In genomic region chr1:236091933-236092318, GRCh38 we compare ENCODE assay signal across 2 cellular contexts.
TF ChIP-seq lines count a peak whose summit lies in the region.

No MANE protein-coding gene starts in this region.

TF ChIP-seq in SK-N-SH treated with all-trans-retinoic acid at 6 μM for 48 hours, 23 proteins besides CTCF, POLR2A, EP300 and RAD21 (continued from another document):
- TF ChIP-seq, protein P1, sequence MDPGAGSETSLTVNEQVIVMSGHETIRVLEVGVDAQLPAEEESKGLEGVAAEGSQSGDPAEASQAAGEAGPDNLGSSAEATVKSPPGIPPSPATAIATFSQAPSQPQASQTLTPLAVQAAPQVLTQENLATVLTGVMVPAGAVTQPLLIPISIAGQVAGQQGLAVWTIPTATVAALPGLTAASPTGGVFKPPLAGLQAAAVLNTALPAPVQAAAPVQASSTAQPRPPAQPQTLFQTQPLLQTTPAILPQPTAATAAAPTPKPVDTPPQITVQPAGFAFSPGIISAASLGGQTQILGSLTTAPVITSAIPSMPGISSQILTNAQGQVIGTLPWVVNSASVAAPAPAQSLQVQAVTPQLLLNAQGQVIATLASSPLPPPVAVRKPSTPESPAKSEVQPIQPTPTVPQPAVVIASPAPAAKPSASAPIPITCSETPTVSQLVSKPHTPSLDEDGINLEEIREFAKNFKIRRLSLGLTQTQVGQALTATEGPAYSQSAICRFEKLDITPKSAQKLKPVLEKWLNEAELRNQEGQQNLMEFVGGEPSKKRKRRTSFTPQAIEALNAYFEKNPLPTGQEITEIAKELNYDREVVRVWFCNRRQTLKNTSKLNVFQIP (CRISPR knock-in tag; IDR thresholded peaks at IDR 0.05; ENCODE audit: borderline replicate concordance, low read depth): no peak
- TF ChIP-seq CREB5 (CRISPR knock-in tag; IDR thresholded peaks at IDR 0.05; ENCODE audit: low read depth): no peak
- TF ChIP-seq, protein P2, sequence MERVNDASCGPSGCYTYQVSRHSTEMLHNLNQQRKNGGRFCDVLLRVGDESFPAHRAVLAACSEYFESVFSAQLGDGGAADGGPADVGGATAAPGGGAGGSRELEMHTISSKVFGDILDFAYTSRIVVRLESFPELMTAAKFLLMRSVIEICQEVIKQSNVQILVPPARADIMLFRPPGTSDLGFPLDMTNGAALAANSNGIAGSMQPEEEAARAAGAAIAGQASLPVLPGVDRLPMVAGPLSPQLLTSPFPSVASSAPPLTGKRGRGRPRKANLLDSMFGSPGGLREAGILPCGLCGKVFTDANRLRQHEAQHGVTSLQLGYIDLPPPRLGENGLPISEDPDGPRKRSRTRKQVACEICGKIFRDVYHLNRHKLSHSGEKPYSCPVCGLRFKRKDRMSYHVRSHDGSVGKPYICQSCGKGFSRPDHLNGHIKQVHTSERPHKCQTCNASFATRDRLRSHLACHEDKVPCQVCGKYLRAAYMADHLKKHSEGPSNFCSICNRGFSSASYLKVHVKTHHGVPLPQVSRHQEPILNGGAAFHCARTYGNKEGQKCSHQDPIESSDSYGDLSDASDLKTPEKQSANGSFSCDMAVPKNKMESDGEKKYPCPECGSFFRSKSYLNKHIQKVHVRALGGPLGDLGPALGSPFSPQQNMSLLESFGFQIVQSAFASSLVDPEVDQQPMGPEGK (CRISPR knock-in tag; IDR thresholded peaks at IDR 0.05; ENCODE audit: borderline replicate concordance): no peak
- TF ChIP-seq ISL1 (CRISPR knock-in tag; IDR thresholded peaks at IDR 0.05): no peak
- no peak for TF ChIP-seq ZFP30 (CRISPR knock-in tag; IDR thresholded peaks at IDR 0.05)

TF ChIP-seq in SK-N-SH, 30 proteins besides CTCF, POLR2A, EP300 and RAD21 (continued from another document):
- no peak for TF ChIP-seq YY1 (IDR thresholded peaks at IDR 0.05; ENCODE audit: low read depth)
- TF ChIP-seq, protein P3, sequence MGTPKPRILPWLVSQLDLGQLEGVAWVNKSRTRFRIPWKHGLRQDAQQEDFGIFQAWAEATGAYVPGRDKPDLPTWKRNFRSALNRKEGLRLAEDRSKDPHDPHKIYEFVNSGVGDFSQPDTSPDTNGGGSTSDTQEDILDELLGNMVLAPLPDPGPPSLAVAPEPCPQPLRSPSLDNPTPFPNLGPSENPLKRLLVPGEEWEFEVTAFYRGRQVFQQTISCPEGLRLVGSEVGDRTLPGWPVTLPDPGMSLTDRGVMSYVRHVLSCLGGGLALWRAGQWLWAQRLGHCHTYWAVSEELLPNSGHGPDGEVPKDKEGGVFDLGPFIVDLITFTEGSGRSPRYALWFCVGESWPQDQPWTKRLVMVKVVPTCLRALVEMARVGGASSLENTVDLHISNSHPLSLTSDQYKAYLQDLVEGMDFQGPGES (IDR thresholded peaks at IDR 0.05; ENCODE audit: low read depth, low read length): no peak
- TF ChIP-seq, protein P4, sequence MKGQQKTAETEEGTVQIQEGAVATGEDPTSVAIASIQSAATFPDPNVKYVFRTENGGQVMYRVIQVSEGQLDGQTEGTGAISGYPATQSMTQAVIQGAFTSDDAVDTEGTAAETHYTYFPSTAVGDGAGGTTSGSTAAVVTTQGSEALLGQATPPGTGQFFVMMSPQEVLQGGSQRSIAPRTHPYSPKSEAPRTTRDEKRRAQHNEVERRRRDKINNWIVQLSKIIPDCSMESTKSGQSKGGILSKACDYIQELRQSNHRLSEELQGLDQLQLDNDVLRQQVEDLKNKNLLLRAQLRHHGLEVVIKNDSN (IDR thresholded peaks at IDR 0.05; ENCODE audit: borderline replicate concordance, low read depth): no peak
- no peak for TF ChIP-seq GABPA (IDR thresholded peaks at IDR 0.05; ENCODE audit: low read depth)
- no peak for TF ChIP-seq MEF2A (IDR thresholded peaks at IDR 0.05; ENCODE audit: borderline replicate concordance, low read depth)
- no peak for TF ChIP-seq CHD2 (IDR thresholded peaks at IDR 0.05; ENCODE audit: low read length, partially characterized antibody)
- no peak for TF ChIP-seq RCOR1 (IDR thresholded peaks at IDR 0.05; ENCODE audit: low read length)
- no peak for TF ChIP-seq TEAD4 (IDR thresholded peaks at IDR 0.05; ENCODE audit: borderline replicate concordance, insufficient read depth)
- no peak for TF ChIP-seq USF2 (IDR thresholded peaks at IDR 0.05; ENCODE audit: borderline replicate concordance, low read depth, low read length)
- TF ChIP-seq SMC3 (IDR thresholded peaks at IDR 0.05; ENCODE audit: low read depth, low read length): no peak
- TF ChIP-seq, protein P5, sequence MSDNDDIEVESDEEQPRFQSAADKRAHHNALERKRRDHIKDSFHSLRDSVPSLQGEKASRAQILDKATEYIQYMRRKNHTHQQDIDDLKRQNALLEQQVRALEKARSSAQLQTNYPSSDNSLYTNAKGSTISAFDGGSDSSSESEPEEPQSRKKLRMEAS (IDR thresholded peaks at IDR 0.05; ENCODE audit: low read depth): no peak
- no peak for TF ChIP-seq GATA2 (CRISPR knock-in tag; IDR thresholded peaks at IDR 0.05)
- no peak for TF ChIP-seq FOSL2 (IDR thresholded peaks at IDR 0.05; ENCODE audit: borderline replicate concordance, low read depth)
TF ChIP-seq in SK-N-SH: peak in this region for 0.
